13 cellular contexts compared by ENCODE assay signal in genomic region chr11:104898685-104899013, GRCh38. TPM values are rescaled to one million over a fixed set of nuclear protein-coding genes. Genes with fewer than 3 reads are reported as not detected.
DNase-seq lines count a peak whose midpoint lies in the region; ATAC-seq and TF ChIP-seq lines count a peak whose summit lies in the region.
"Had no signal": no experiment of that assay in that cellular context is flagged by ENCODE, and none has a peak within 500 bp of the region (broad histone marks: within the 10 kb centered on the region; RNA-seq: fewer than 3 reads in every experiment).

No MANE protein-coding gene starts in this region.

- TF ChIP-seq POLR2A in uterus (IDR thresholded peaks at IDR 0.05) = no peak

- H3K27ac ChIP-seq in naive thymus-derived CD4-positive, alpha-beta T cell (ENCODE audit: low read depth, low read length) = no peak overlapping the region
- H3K27ac ChIP-seq in uterus = peak overlapping the region; percentile 76 to 82

- H3K4me1 Mint-ChIP-seq in activated naive CD4-positive, alpha-beta T cell treated with anti-CD3 and anti-CD28 coated beads, Interleukin-2, amount 50 U/mL, for 24 hours = peaks cover 28% of the 10 kb centered on the region
- H3K4me1 Mint-ChIP-seq in naive thymus-derived CD4-positive, alpha-beta T cell = peaks cover 10 to 30% (median 26%) of the 10 kb centered on the region in 7 donors

- H3K27ac Mint-ChIP-seq in activated naive CD4-positive, alpha-beta T cell treated with anti-CD3 and anti-CD28 coated beads, Interleukin-2, amount 50 U/mL, for 24 hours = no peak overlapping the region
- H3K27ac Mint-ChIP-seq in activated naive CD4-positive, alpha-beta T cell treated with anti-CD3 and anti-CD28 coated beads, Interleukin-2, amount 50 U/mL, for 72 hours = peak overlapping the region in 1 of 2 donors; percentile 47
- peak overlapping the region in 6 of 9 donors; percentile 0 to 73 (median 56) for H3K27ac Mint-ChIP-seq in naive thymus-derived CD4-positive, alpha-beta T cell

- H3K36me3 Mint-ChIP-seq in activated naive CD4-positive, alpha-beta T cell treated with anti-CD3 and anti-CD28 coated beads, Interleukin-2, amount 50 U/mL, for 24 hours = peaks cover 1% of the 10 kb centered on the region
- H3K36me3 Mint-ChIP-seq in activated naive CD4-positive, alpha-beta T cell treated with anti-CD3 and anti-CD28 coated beads, Interleukin-2, amount 50 U/mL, for 72 hours = peaks cover 5% of the 10 kb centered on the region in 2 donors
- peaks cover 0 to 16% (median 12%) of the 10 kb centered on the region in 5 donors for H3K36me3 Mint-ChIP-seq in naive thymus-derived CD4-positive, alpha-beta T cell

- H3K4me3 ChIP-seq in endocrine pancreas (ENCODE audit: control insufficient read depth, insufficient read depth, low read length) (peak overlapping the region; percentile 67), uterus (peak overlapping the region; percentile 28 to 37)
- H3K4me3 ChIP-seq in naive thymus-derived CD4-positive, alpha-beta T cell (ENCODE audit: low read length) = peak overlapping the region; percentile 34

- H3K27me3 ChIP-seq in endocrine pancreas (ENCODE audit: control insufficient read depth, insufficient read depth, low read length) = no peaks in the 10 kb centered on the region
- no peaks in the 10 kb centered on the region for H3K27me3 ChIP-seq in naive thymus-derived CD4-positive, alpha-beta T cell (ENCODE audit: control insufficient read depth in 2 of 2, insufficient read depth in 2 of 2, low read length in 2 of 2)
- no peaks in the 10 kb centered on the region for H3K27me3 ChIP-seq in uterus

- H3K4me3 Mint-ChIP-seq in activated naive CD4-positive, alpha-beta T cell treated with anti-CD3 and anti-CD28 coated beads, Interleukin-2, amount 50 U/mL, for 24 hours = peak overlapping the region; percentile 28
- peak overlapping the region in 6 of 10 donors; percentile 42 to 73 (median 54) for H3K4me3 Mint-ChIP-seq in naive thymus-derived CD4-positive, alpha-beta T cell

- H3K9me3 ChIP-seq in endocrine pancreas (ENCODE audit: control insufficient read depth, low read length) = no peaks in the 10 kb centered on the region
- no peaks in the 10 kb centered on the region for H3K9me3 ChIP-seq in naive thymus-derived CD4-positive, alpha-beta T cell (ENCODE audit: control insufficient read depth in 2 of 3, low read length in 3 of 3)
- H3K9me3 ChIP-seq in uterus = no peaks in the 10 kb centered on the region

- no peak overlapping the region for H3K9ac ChIP-seq in endocrine pancreas (ENCODE audit: control insufficient read depth, insufficient read depth, low read length)

- H3K36me3 ChIP-seq in endocrine pancreas (ENCODE audit: control insufficient read depth, insufficient read depth, low read length) (no peaks in the 10 kb centered on the region), uterus (no peaks in the 10 kb centered on the region)
- H3K36me3 ChIP-seq in naive thymus-derived CD4-positive, alpha-beta T cell (ENCODE audit: control insufficient read depth in 2 of 3, insufficient read depth in 3 of 3, low read length in 3 of 3) = no peaks in the 10 kb centered on the region

- H3K4me1 ChIP-seq in endocrine pancreas (ENCODE audit: control insufficient read depth, insufficient read depth, low read length) = no peaks in the 10 kb centered on the region
- peaks cover 3 to 23% of the 10 kb centered on the region in 2 donors for H3K4me1 ChIP-seq in naive thymus-derived CD4-positive, alpha-beta T cell (ENCODE audit: control insufficient read depth in 2 of 2, insufficient read depth in 2 of 2, low read length in 2 of 2)
- H3K4me1 ChIP-seq in uterus = peaks cover 6 to 8% of the 10 kb centered on the region in 2 donors

- TF ChIP-seq CTCF in uterus (IDR thresholded peaks at IDR 0.05) = no peak

- no peak for ATAC-seq in activated naive CD4-positive, alpha-beta T cell treated with anti-CD3 and anti-CD28 coated beads, Interleukin-2, amount 50 U/mL, for 72 hours
- no peak for ATAC-seq in naive thymus-derived CD4-positive, alpha-beta T cell
- ATAC-seq in HG03571 (IDR thresholded peaks at IDR 0.05; ENCODE audit: unreplicated experiment) = no peak

- intact Hi-C loops in naive thymus-derived CD4-positive, alpha-beta T cell (cut with micrococcal nuclease) = loop anchor here (1.0 to 2.0 kb wide), 3 partner anchors 9 to 20 kb away; no protein-coding TSS in a partner anchor
- intact Hi-C loops in uterus (cut with DNase I; ENCODE audit: low total_unique reads) = no loop called here

- CTCF ChIA-PET in naive thymus-derived CD4-positive, alpha-beta T cell (lab: Charles Lee) = no interaction called here

- no peak for DNase-seq in activated naive CD4-positive, alpha-beta T cell treated with anti-CD3 and anti-CD28 coated beads, Interleukin-2, amount 50 U/mL, for 72 hours (ENCODE audit: low spot score in 2 of 2)
- no peak for DNase-seq in naive thymus-derived CD4-positive, alpha-beta T cell
- no peak for DNase-seq in uterus
- DNase-seq in NCI-H2171 (lab: John Stamatoyannopoulos, UW) = no peak
- DNase-seq in Ammon's horn (ENCODE audit: low spot score) = no peak
- DNase-seq: activated effector memory CD4-positive, alpha-beta T cell treated with anti-CD3 and anti-CD28 coated beads, Interleukin-2, amount 50 U/mL, for 16 hours; NCI-H82; T1000; trophoblast cell had no signal

- no peaks in the 10 kb centered on the region for H3K9me3 Mint-ChIP-seq in activated naive CD4-positive, alpha-beta T cell treated with anti-CD3 and anti-CD28 coated beads, Interleukin-2, amount 50 U/mL, for 24 hours
- peaks cover 8 to 16% of the 10 kb centered on the region in 2 donors for H3K9me3 Mint-ChIP-seq in activated naive CD4-positive, alpha-beta T cell treated with anti-CD3 and anti-CD28 coated beads, Interleukin-2, amount 50 U/mL, for 72 hours
- peaks cover 0 to 9% (median 0%) of the 10 kb centered on the region in 11 donors for H3K9me3 Mint-ChIP-seq in naive thymus-derived CD4-positive, alpha-beta T cell

- POLR2A ChIA-PET in naive thymus-derived CD4-positive, alpha-beta T cell (lab: Charles Lee) = no interaction called here

- no peaks in the 10 kb centered on the region for H3K27me3 Mint-ChIP-seq in activated naive CD4-positive, alpha-beta T cell treated with anti-CD3 and anti-CD28 coated beads, Interleukin-2, amount 50 U/mL, for 24 hours
- peaks cover 0 to 2% (median 0%) of the 10 kb centered on the region in 5 donors for H3K27me3 Mint-ChIP-seq in naive thymus-derived CD4-positive, alpha-beta T cell

RNA-seq across cellular contexts. Expression of gene CASP12, which starts 0.4 kb away (rescaled TPM):
- not detected for total RNA-seq in activated naive CD4-positive, alpha-beta T cell treated with anti-CD3 and anti-CD28 coated beads, Interleukin-2, amount 50 U/mL, for 72 hours
- total RNA-seq in naive thymus-derived CD4-positive, alpha-beta T cell = not detected
- not detected for polyA plus RNA-seq in naive thymus-derived CD4-positive, alpha-beta T cell
- total RNA-seq in uterus = 10 to 100 TPM in 1 of 4 donors, 1 to 10 TPM in 3; 1.2 to 20.7 (median 4.9) TPM
- total RNA-seq: epithelial cell of proximal tubule had no signal
